8 cellular contexts compared by ENCODE assay signal in the genomic region with DNA sequence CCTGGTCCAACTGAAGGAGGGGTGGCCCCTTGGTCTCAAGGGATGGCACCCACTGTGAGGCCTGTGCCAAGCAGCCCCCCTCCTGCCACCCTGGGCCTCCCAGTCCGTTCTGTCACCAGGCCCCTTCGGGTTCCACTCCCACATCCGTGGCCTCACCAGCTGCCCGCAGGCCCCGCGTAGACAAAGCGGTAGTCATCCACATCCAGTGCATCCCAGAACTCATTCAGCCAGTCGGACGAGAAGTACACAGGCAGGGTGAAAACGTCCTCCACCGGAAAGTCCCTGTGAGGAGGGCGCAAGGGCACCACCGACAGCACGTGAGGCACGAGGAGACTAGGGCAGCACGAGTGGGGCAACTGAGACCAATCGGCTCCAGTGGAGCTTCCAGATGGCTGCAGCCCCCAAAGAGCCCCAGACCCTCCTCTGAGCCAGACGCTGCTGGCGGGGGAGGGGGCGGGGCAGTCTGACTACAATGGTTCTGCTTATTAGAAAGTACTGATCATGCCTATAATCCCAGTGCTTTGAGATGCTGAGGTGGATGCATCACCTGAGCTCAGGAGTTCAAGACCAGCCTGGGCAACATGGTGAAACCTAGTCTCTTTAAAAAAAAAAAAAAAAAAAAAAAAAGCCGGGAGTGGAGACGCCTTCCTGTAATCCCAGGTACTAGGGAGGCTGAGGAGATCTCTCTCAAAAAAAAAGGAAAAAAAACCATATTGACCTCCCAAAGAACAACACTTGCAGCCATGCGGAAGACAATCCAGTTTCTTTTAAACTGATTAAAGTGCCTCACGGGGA. TPM values are rescaled to one million over a fixed set of nuclear protein-coding genes. Genes with fewer than 3 reads are reported as not detected.
A peak's percentile ranks its signal among the peaks of the same experiment; 100 is the strongest.
DNase-seq lines count a peak whose midpoint lies in the region; FAIRE-seq and TF ChIP-seq lines count a peak whose summit lies in the region.

No MANE protein-coding gene starts in this region.

- H3K4me3 Mint-ChIP-seq in astrocyte (ENCODE audit: unreplicated experiment): peak overlapping the region; percentile 95

- H3K4me1 ChIP-seq in astrocyte (ENCODE audit: insufficient read depth, low read length) (peaks cover 12% of the 10 kb centered on the region), thyroid gland (peaks cover 36 to 38% of the 10 kb centered on the region in 2 donors)

- intact Hi-C loops in thyroid gland (cut with DNase I): loop anchor here (10.0 kb wide), 1 partner anchor 371 kb away; a partner anchor contains a TSS

- H3K36me3 Mint-ChIP-seq in astrocyte (ENCODE audit: low read depth, unreplicated experiment): no peaks in the 10 kb centered on the region

- H3K9me3 ChIP-seq in astrocyte (ENCODE audit: insufficient read depth, low read depth, low read length): no peaks in the 10 kb centered on the region
- no peaks in the 10 kb centered on the region for H3K9me3 ChIP-seq in thyroid gland

- H3K4me2 ChIP-seq in astrocyte (ENCODE audit: low read length): peak overlapping the region; percentile 100

- peak overlapping the region; percentile 96 for H3K9ac ChIP-seq in astrocyte (ENCODE audit: low read length)

- no peak overlapping the region for H3K27ac ChIP-seq in astrocyte (ENCODE audit: low read depth, low read length)
- no peak overlapping the region for H3K27ac ChIP-seq in thyroid gland
- H3K27ac ChIP-seq in caudate nucleus (ENCODE audit: low read depth, low read length): no peak overlapping the region

- H3K4me3 ChIP-seq in astrocyte (ENCODE audit: insufficient read depth, low read depth, low read length) (peak overlapping the region; percentile 92), kidney epithelial cell (ENCODE audit: low read depth, low read length) (peak overlapping the region; percentile 82), thyroid gland (replicated peaks in 1 of 3) (peak overlapping the region; percentile 84 to 97 (median 89))

- H3K27me3 Mint-ChIP-seq in astrocyte (ENCODE audit: low read depth, unreplicated experiment): no peaks in the 10 kb centered on the region

- TF ChIP-seq POLR2A in thyroid gland (IDR thresholded peaks at IDR 0.05): no peak

- peaks cover 5% of the 10 kb centered on the region for H3K4me1 Mint-ChIP-seq in astrocyte (ENCODE audit: low read depth, unreplicated experiment)

- peaks cover 65% of the 10 kb centered on the region for H3K79me2 ChIP-seq in astrocyte (ENCODE audit: insufficient read depth, low read length)

- peaks cover 70% of the 10 kb centered on the region for H4K20me1 ChIP-seq in astrocyte (ENCODE audit: insufficient read depth, low read length)

- H3K9me3 Mint-ChIP-seq in astrocyte (ENCODE audit: unreplicated experiment): no peaks in the 10 kb centered on the region

- WGBS in thyroid gland, 2 donors: 71 to 75% methylated on average over 23 to 24 of the region's 24 CpGs

- DNase-seq in activated CD8-positive, alpha-beta memory T cell treated with anti-CD3 and anti-CD28 coated beads for 24 hours: peak; percentile 50
- no peak for DNase-seq in activated CD8-positive, alpha-beta memory T cell treated with anti-CD3 and anti-CD28 coated beads, Interleukin-2, amount 50 U/mL, for 48 hours
- DNase-seq in astrocyte (ENCODE audit: low read depth) (no peak), kidney epithelial cell (ENCODE audit: low read depth) (no peak), thyroid gland (no peak), NAMALWA (ENCODE audit: low spot score) (no peak), caudate nucleus (lab: John Stamatoyannopoulos, UW) (no peak), SKM-1 treated with dmso at 0.1 percent for 144 hours (lab: John Stamatoyannopoulos, UW; ENCODE audit: unreplicated experiment) (no peak)

- no peak for FAIRE-seq in astrocyte (lab: Jason Lieb, UNC)

- H3K27ac Mint-ChIP-seq in astrocyte (ENCODE audit: unreplicated experiment): peak overlapping the region; percentile 16

- peak overlapping the region; percentile 95 for H2AFZ ChIP-seq in astrocyte (ENCODE audit: low read depth, low read length)

- H3K36me3 ChIP-seq in astrocyte (ENCODE audit: insufficient read depth, low read length): peaks cover 3% of the 10 kb centered on the region
- H3K36me3 ChIP-seq in kidney epithelial cell (ENCODE audit: control insufficient read depth, insufficient read depth, low read length): no peaks in the 10 kb centered on the region
- H3K36me3 ChIP-seq in thyroid gland: peaks cover 6 to 7% of the 10 kb centered on the region in 2 donors

- H3K27me3 ChIP-seq in astrocyte (ENCODE audit: insufficient read depth, low read length): no peaks in the 10 kb centered on the region
- no peaks in the 10 kb centered on the region for H3K27me3 ChIP-seq in kidney epithelial cell (ENCODE audit: control insufficient read depth, insufficient read depth, low read length)
- no peaks in the 10 kb centered on the region for H3K27me3 ChIP-seq in thyroid gland

- no peak for TF ChIP-seq CTCF in astrocyte (IDR thresholded peaks at IDR 0.05; ENCODE audit: insufficient read depth, low read depth, low read length)
- TF ChIP-seq CTCF in kidney epithelial cell (IDR thresholded peaks at IDR 0.05; ENCODE audit: insufficient read depth, low read length, poor library complexity, severe bottlenecking): no peak
- no peak for TF ChIP-seq CTCF in thyroid gland (IDR thresholded peaks at IDR 0.05)

RNA-seq across cellular contexts. Expression of a gene that starts 1.2 kb away (rescaled TPM):
- total RNA-seq in astrocyte: 17.5 and 18.5 TPM in 2 replicates
- total RNA-seq in kidney epithelial cell: 25.2 and 27.7 TPM in 2 replicates
- 10 to 100 TPM; 20.6 to 31.7 (median 28.8) TPM for total RNA-seq in thyroid gland

RNA-seq across cellular contexts. Expression of a gene that starts 1.3 kb away (rescaled TPM):
- total RNA-seq in astrocyte: 31.6 and 31.9 TPM in 2 replicates
- 40.2 and 47.0 TPM in 2 replicates for total RNA-seq in kidney epithelial cell
- total RNA-seq in thyroid gland: 10 to 100 TPM; 50.4 to 72.6 (median 65.0) TPM
